In the genomic region with DNA sequence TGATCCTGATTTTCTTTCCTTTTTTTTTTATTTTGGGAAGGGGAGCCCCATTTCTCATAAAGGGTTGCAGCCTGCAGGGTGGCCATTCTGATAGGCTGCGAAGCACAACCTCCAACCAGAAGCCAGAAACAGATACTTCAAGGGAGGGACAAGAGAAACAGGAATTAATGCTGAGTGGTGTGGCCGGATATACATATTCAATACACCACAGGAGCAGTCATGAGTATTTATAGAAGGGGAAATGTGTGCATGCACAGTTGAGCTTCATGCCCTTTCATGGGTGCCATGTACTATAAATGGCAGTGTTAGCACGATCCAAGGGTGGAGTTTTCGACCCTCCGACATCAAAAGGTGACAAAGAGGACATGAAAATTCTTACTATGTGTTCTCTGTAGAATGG, we compare ENCODE assay signal across 27 cellular contexts.
DNase-seq lines count a peak whose midpoint lies in the region; ATAC-seq, FAIRE-seq and TF ChIP-seq lines count a peak whose summit lies in the region.
"Had no signal": no experiment of that assay in that cellular context is flagged by ENCODE, and none has a peak within 500 bp of the region (broad histone marks: within the 10 kb centered on the region; RNA-seq: fewer than 3 reads in every experiment).

No MANE protein-coding gene starts in this region.

- H3K4me1 ChIP-seq in PC-3 (ENCODE audit: insufficient read depth, low read length) (peaks cover 68% of the 10 kb centered on the region), endodermal cell (ENCODE audit: control insufficient read depth, insufficient read depth, low read length) (no peaks in the 10 kb centered on the region)

- H3K4me1 Mint-ChIP-seq in endodermal cell, result peaks cover 6% of the 10 kb centered on the region
- H3K4me1 Mint-ChIP-seq: CD14-positive monocyte had no signal

- H3K9ac ChIP-seq in PC-3 (ENCODE audit: low read length) (peak overlapping the region; percentile 62), endodermal cell (ENCODE audit: extremely low read depth, low read length, poor library complexity, severe bottlenecking) (no peak overlapping the region)
- H3K9ac ChIP-seq: KMS-11 had no signal

- H3K27me3 ChIP-seq in PC-3 (ENCODE audit: low read length), result no peaks in the 10 kb centered on the region
- no peaks in the 10 kb centered on the region for H3K27me3 ChIP-seq in endodermal cell (ENCODE audit: control insufficient read depth, insufficient read depth, low read length, poor library complexity, severe bottlenecking)

- peak overlapping the region; percentile 70 for H3K4me2 ChIP-seq in PC-3 (ENCODE audit: low read length)
- H3K4me2 ChIP-seq: KMS-11, PC-9 had no signal

- peaks cover 21% of the 10 kb centered on the region for H3K9me3 Mint-ChIP-seq in endodermal cell
- H3K9me3 Mint-ChIP-seq: T-helper 1 cell treated with Interleukin-12 subunit alpha and Interleukin-12 subunit beta and Interleukin-4 antibody, amounts not matched to agents 30 μg/mL and 1 μg/mL, for 36 hours had no signal

- no peak for TF ChIP-seq POLR2A in GM12892 (IDR thresholded peaks at IDR 0.05; ENCODE audit: low read depth, low read length)

- intact Hi-C loops in PC-3 (cut with micrococcal nuclease), result no loop called here

- H3K27ac Mint-ChIP-seq in endodermal cell, result no peak overlapping the region
- H3K27ac Mint-ChIP-seq: IgD-negative memory B cell; T-helper 1 cell treated with Interleukin-12 subunit alpha and Interleukin-12 subunit beta and Interleukin-4 antibody, amounts not matched to agents 30 μg/mL and 1 μg/mL, for 36 hours had no signal

- H3K27me3 Mint-ChIP-seq in endodermal cell (ENCODE audit: insufficient read depth), result peaks cover 21% of the 10 kb centered on the region
- H3K27me3 Mint-ChIP-seq: IgD-negative memory B cell had no signal

- WGBS in endodermal cell (ENCODE audit: insufficient coverage in 1 of 2, insufficient read length in 1 of 2), 2 experiments, result 88 to 93% methylated on average over 3 to 5 of the region's 5 CpGs

- H3K4me3 ChIP-seq in PC-3 (ENCODE audit: low read length), result 0 out of 2 replicates have a peak overlapping the region, but pooled peaks have one; percentile 35
- no peak overlapping the region for H3K4me3 ChIP-seq in endodermal cell (ENCODE audit: low read length)
- H3K4me3 ChIP-seq: PC-9 had no signal

- no peaks in the 10 kb centered on the region for H3K79me2 ChIP-seq in PC-3 (ENCODE audit: low read length)

- peak; percentile 48 for FAIRE-seq in GM12892 (lab: Jason Lieb, UNC)
- FAIRE-seq: H54 had no signal

- H3F3A ChIP-seq in PC-3 (ENCODE audit: low read length, unreplicated experiment), result peaks cover 6% of the 10 kb centered on the region

- H3K9me3 ChIP-seq in PC-3 (ENCODE audit: low read length) (no peaks in the 10 kb centered on the region), endodermal cell (ENCODE audit: control insufficient read depth, low read length) (peaks cover 12% of the 10 kb centered on the region)

- H3K4me3 Mint-ChIP-seq in endodermal cell, result no peak overlapping the region
- H3K4me3 Mint-ChIP-seq: CD14-positive monocyte; IgD-negative memory B cell; T-helper 1 cell treated with Interleukin-12 subunit alpha and Interleukin-12 subunit beta and Interleukin-4 antibody, amounts not matched to agents 30 μg/mL and 1 μg/mL, for 36 hours had no signal

- TF ChIP-seq CTCF in PC-3 (conservative IDR thresholded peaks at IDR 0.05; ENCODE audit: low read depth, low read length) (no peak), endodermal cell (conservative IDR thresholded peaks at IDR 0.05) (no peak)

- H3K27ac ChIP-seq in PC-3 (ENCODE audit: low read length) (peak overlapping the region; percentile 94), endodermal cell (ENCODE audit: low read depth, low read length) (no peak overlapping the region)
- H3K27ac ChIP-seq: KMS-11, PC-9 had no signal

- H2AFZ ChIP-seq in PC-3 (ENCODE audit: low read length), result no peak overlapping the region
- H2AFZ ChIP-seq: PC-9 had no signal

- CTCF ChIA-PET in PC-3 (lab: Charles Lee), result no interaction called here
- CTCF ChIA-PET in HEK293T (lab: Yijun Ruan, JAX), result no interaction called here

- no peaks in the 10 kb centered on the region for H3K9me2 ChIP-seq in PC-3 (replicated peaks; ENCODE audit: low read length)

- H3K36me3 ChIP-seq in PC-3 (ENCODE audit: low read depth, low read length) (no peaks in the 10 kb centered on the region), endodermal cell (ENCODE audit: control insufficient read depth, insufficient read depth, low read length) (no peaks in the 10 kb centered on the region)

- POLR2A ChIA-PET in PC-3 (lab: Charles Lee; ENCODE audit: unreplicated experiment), result no interaction called here
- POLR2A ChIA-PET in HEK293T (lab: Yijun Ruan, JAX), result no interaction called here

- H3K36me3 Mint-ChIP-seq in endodermal cell (ENCODE audit: low read depth), result peaks cover 3% of the 10 kb centered on the region
- H3K36me3 Mint-ChIP-seq: CD14-positive monocyte, IgD-negative memory B cell had no signal

- ATAC-seq in HG03469 (IDR thresholded peaks at IDR 0.05; ENCODE audit: unreplicated experiment) (peak; percentile 72), PC-3 (no peak)

- H4K20me1 ChIP-seq in PC-3 (ENCODE audit: low read length), result no peaks in the 10 kb centered on the region

- no peak for DNase-seq in GM12892 (ENCODE audit: insufficient read length)
- DNase-seq in PC-3, result peak; percentile 36
- DNase-seq in NCI-H1048 (lab: John Stamatoyannopoulos, UW), result no peak
- DNase-seq in HEK293T (ENCODE audit: extremely low spot score), result no peak
- DNase-seq in endodermal cell, result no peak
- no peak for DNase-seq in A172 (ENCODE audit: low spot score)
- DNase-seq: DMS153, DND-41, NCI-H1092 treated with DMSO at 0.1 percent for 48 hours, NCI-H1436, NCI-H187, NCI-H2081 treated with DMSO at 0.1 percent for 48 hours, NCI-H2171 treated with DMSO at 0.1 percent for 48 hours, NCI-H345, NCI-H510A treated with DMSO at 0.1 percent for 48 hours, NCI-H748 treated with DMSO at 0.1 percent for 48 hours, PC-9, RPMI8226, SHP77 treated with DMSO at 0.1 percent for 48 hours, SW 1271, T-helper 9 cell had no signal

- no TSS peak for BruUV-seq in PC-3 (replicated peaks; lab: Mats Ljungman, UMichigan)

TF ChIP-seq in HEK293T, 16 proteins besides CTCF, POLR2A, EP300 and RAD21:
- TF ChIP-seq NFRKB (IDR thresholded peaks at IDR 0.05) (no peak), ZNF384 (IDR thresholded peaks at IDR 0.05) (no peak), BHLHE40 (IDR thresholded peaks at IDR 0.05; ENCODE audit: borderline replicate concordance) (no peak), HDGF (IDR thresholded peaks at IDR 0.05; ENCODE audit: borderline replicate concordance) (no peak), LEF1 (IDR thresholded peaks at IDR 0.05; ENCODE audit: borderline replicate concordance) (no peak), FOXA1 (IDR thresholded peaks at IDR 0.05) (no peak), ARNT (IDR thresholded peaks at IDR 0.05) (no peak), FOXK2 (IDR thresholded peaks at IDR 0.05) (no peak), L3MBTL2 (conservative IDR thresholded peaks at IDR 0.05) (no peak), CTBP1 (IDR thresholded peaks at IDR 0.05; ENCODE audit: borderline replicate concordance) (no peak), ELF4 (IDR thresholded peaks at IDR 0.05) (no peak)
- TF ChIP-seq, protein P1, sequence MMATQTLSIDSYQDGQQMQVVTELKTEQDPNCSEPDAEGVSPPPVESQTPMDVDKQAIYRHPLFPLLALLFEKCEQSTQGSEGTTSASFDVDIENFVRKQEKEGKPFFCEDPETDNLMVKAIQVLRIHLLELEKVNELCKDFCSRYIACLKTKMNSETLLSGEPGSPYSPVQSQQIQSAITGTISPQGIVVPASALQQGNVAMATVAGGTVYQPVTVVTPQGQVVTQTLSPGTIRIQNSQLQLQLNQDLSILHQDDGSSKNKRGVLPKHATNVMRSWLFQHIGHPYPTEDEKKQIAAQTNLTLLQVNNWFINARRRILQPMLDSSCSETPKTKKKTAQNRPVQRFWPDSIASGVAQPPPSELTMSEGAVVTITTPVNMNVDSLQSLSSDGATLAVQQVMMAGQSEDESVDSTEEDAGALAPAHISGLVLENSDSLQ (IDR thresholded peaks at IDR 0.05), result no peak
